Comparison of ENCODE assay signal across 8 cellular contexts in genomic region chr4:139300431-139301142, GRCh38. TPM values are rescaled to one million over a fixed set of nuclear protein-coding genes. Genes with fewer than 3 reads are reported as not detected.
DNase-seq lines count a peak whose midpoint lies in the region; FAIRE-seq and TF ChIP-seq lines count a peak whose summit lies in the region.

No MANE protein-coding gene starts in this region.

- peaks cover 4% of the 10 kb centered on the region for H3K36me3 Mint-ChIP-seq in astrocyte (ENCODE audit: low read depth, unreplicated experiment)

- peak overlapping the region; percentile 96 for H3K4me2 ChIP-seq in astrocyte (ENCODE audit: low read length)

- H3K4me1 ChIP-seq in astrocyte (ENCODE audit: insufficient read depth, low read length) (peaks cover 25% of the 10 kb centered on the region), iPS-18a (ENCODE audit: control insufficient read depth, low read depth, low read length) (peaks cover 8% of the 10 kb centered on the region)

- H3K9me3 ChIP-seq in astrocyte (ENCODE audit: insufficient read depth, low read depth, low read length): peaks cover 3% of the 10 kb centered on the region
- no peaks in the 10 kb centered on the region for H3K9me3 ChIP-seq in iPS-18a (ENCODE audit: control insufficient read depth, low read depth, low read length)

- H4K20me1 ChIP-seq in astrocyte (ENCODE audit: insufficient read depth, low read length): peaks cover 33% of the 10 kb centered on the region

- no peak for FAIRE-seq in astrocyte (lab: Jason Lieb, UNC)

- no peaks in the 10 kb centered on the region for H3K27me3 ChIP-seq in astrocyte (ENCODE audit: insufficient read depth, low read length)
- no peaks in the 10 kb centered on the region for H3K27me3 ChIP-seq in iPS-18a (ENCODE audit: control insufficient read depth, insufficient read depth, low read length)

- peaks cover 25% of the 10 kb centered on the region for H3K4me1 Mint-ChIP-seq in astrocyte (ENCODE audit: low read depth, unreplicated experiment)

- H3K9me3 Mint-ChIP-seq in astrocyte (ENCODE audit: unreplicated experiment): peaks cover 3% of the 10 kb centered on the region

- H3K79me2 ChIP-seq in astrocyte (ENCODE audit: insufficient read depth, low read length): peaks cover 53% of the 10 kb centered on the region

- peak overlapping the region; percentile 97 for H3K9ac ChIP-seq in astrocyte (ENCODE audit: low read length)
- peak overlapping the region; percentile 63 for H3K9ac ChIP-seq in iPS-18a (ENCODE audit: low read length)

- H3K27ac ChIP-seq in astrocyte (ENCODE audit: low read depth, low read length): peak overlapping the region; percentile 85
- H3K27ac ChIP-seq in iPS-18a (ENCODE audit: low read length): peak overlapping the region; percentile 56
- peak overlapping the region in 20 of 21 experiments; percentile 67 to 99 (median 94) for H3K27ac ChIP-seq in skin epidermis

- DNase-seq in NOMO-1 treated with DMSO at 0.1 percent for 48 hours (lab: John Stamatoyannopoulos, UW; ENCODE audit: unreplicated experiment) (peak; percentile 47), NOMO-1 treated with dmso at 0.1 percent for 144 hours (lab: John Stamatoyannopoulos, UW; ENCODE audit: unreplicated experiment) (no peak), HCEC 1CT (peak; percentile 40), NB4 (ENCODE audit: low read depth) (peak; percentile 68), astrocyte (ENCODE audit: low read depth) (peak; percentile 64), epidermal melanocyte (ENCODE audit: insufficient read length, low spot score) (no peak)

- H3K27ac Mint-ChIP-seq in astrocyte (ENCODE audit: unreplicated experiment): peak overlapping the region; percentile 93

- TF ChIP-seq CTCF in NB4 (IDR thresholded peaks at IDR 0.05; ENCODE audit: low read depth, low read length) (no peak), astrocyte (IDR thresholded peaks at IDR 0.05; ENCODE audit: insufficient read depth, low read depth, low read length) (no peak)

- H3K27me3 Mint-ChIP-seq in astrocyte (ENCODE audit: low read depth, unreplicated experiment): no peaks in the 10 kb centered on the region

- peak overlapping the region; percentile 99 for H3K4me3 Mint-ChIP-seq in astrocyte (ENCODE audit: unreplicated experiment)

- no peak for TF ChIP-seq POLR2A in NB4 (IDR thresholded peaks at IDR 0.05; ENCODE audit: extremely low read depth, insufficient read length)

- peak overlapping the region; percentile 82 for H2AFZ ChIP-seq in astrocyte (ENCODE audit: low read depth, low read length)

- H3K36me3 ChIP-seq in astrocyte (ENCODE audit: insufficient read depth, low read length) (peaks cover 3% of the 10 kb centered on the region), iPS-18a (ENCODE audit: control insufficient read depth, low read depth, low read length) (peaks cover 8% of the 10 kb centered on the region)

- H3K4me3 ChIP-seq in NB4 (ENCODE audit: low read depth, low read length) (peak overlapping the region; percentile 81), astrocyte (ENCODE audit: insufficient read depth, low read depth, low read length) (peak overlapping the region; percentile 85), iPS-18a (ENCODE audit: low read length) (peak overlapping the region; percentile 73), skin epidermis (peak overlapping the region; percentile 83 to 100 (median 96))

RNA-seq across cellular contexts. Expression of gene NAA15, which starts 0.7 kb away (rescaled TPM):
- 59.3 and 64.5 TPM in 2 replicates for total RNA-seq in astrocyte

RNA-seq across cellular contexts. Expression of gene NDUFC1, which starts 1.7 kb away (rescaled TPM):
- 49.2 and 52.4 TPM in 2 replicates for total RNA-seq in astrocyte

RNA-seq across cellular contexts. Expression of gene MGARP, which starts 20.6 kb away (rescaled TPM):
- 0.36 and 0.45 TPM in 2 replicates for total RNA-seq in astrocyte

Comparison
In these comparisons a context has a peak if more than half of its experiments do, and no peak if none do; other contexts are left out.
1. DNase-seq: peak in NOMO-1 treated with DMSO at 0.1 percent for 48 hours (single experiment), HCEC 1CT (single experiment), NB4 (single experiment) and astrocyte (single experiment); none in NOMO-1 treated with dmso at 0.1 percent for 144 hours (single experiment) and epidermal melanocyte (single experiment).
2. Peak in every context shown above with its lines, with median percentiles within 50 percentile points of each other: H3K4me3 ChIP-seq and H3K27ac ChIP-seq.